In genomic region chr9:1536522-1537170, GRCh38 we compare ENCODE assay signal across 14 cellular contexts.
DNase-seq lines count a peak whose midpoint lies in the region; ATAC-seq lines count a peak whose summit lies in the region.
"Had no signal": no experiment of that assay in that cellular context is flagged by ENCODE, and none has a peak within 500 bp of the region (broad histone marks: within the 10 kb centered on the region; RNA-seq: fewer than 3 reads in every experiment).

No MANE protein-coding gene starts in this region.

- H3K23ac ChIP-seq in mesendoderm (ENCODE audit: low read length): no peak overlapping the region

- H3K4ac ChIP-seq in mesendoderm (ENCODE audit: low read depth, low read length): no peak overlapping the region

- H3K4me2 ChIP-seq in mesendoderm (ENCODE audit: low read length): no peak overlapping the region
- H3K4me2 ChIP-seq: SK-N-SH had no signal

- no peak overlapping the region for H2BK5ac ChIP-seq in mesendoderm (ENCODE audit: low read length)

- no CpG with 5 or more reads among the region's 5 CpGs for WGBS in mesendoderm (ENCODE audit: extremely low coverage, insufficient coverage, low lambda C conversion rate)

- peak; percentile 67 for ATAC-seq in GM18520 (IDR thresholded peaks at IDR 0.05; ENCODE audit: unreplicated experiment)
- peak; percentile 85 for ATAC-seq in GM21360 (IDR thresholded peaks at IDR 0.05; ENCODE audit: unreplicated experiment)
- ATAC-seq in HG02938 (IDR thresholded peaks at IDR 0.05; ENCODE audit: unreplicated experiment): peak; percentile 64
- ATAC-seq in HG03565 (IDR thresholded peaks at IDR 0.05; ENCODE audit: unreplicated experiment): peak; percentile 81

- no peaks in the 10 kb centered on the region for H3K27me3 ChIP-seq in mesendoderm (ENCODE audit: insufficient read depth, low read length, poor library complexity)

- H2BK120ac ChIP-seq in mesendoderm (ENCODE audit: low read depth, low read length): no peak overlapping the region

- no peak overlapping the region for H3K18ac ChIP-seq in mesendoderm (ENCODE audit: low read length)

- DNase-seq in SHP77 treated with DMSO at 0.1 percent for 48 hours (lab: John Stamatoyannopoulos, UW): no peak
- no peak for DNase-seq in NCI-H226
- no peak for DNase-seq in NCI-H748 (lab: John Stamatoyannopoulos, UW; ENCODE audit: unreplicated experiment)
- DNase-seq in mesendoderm: no peak
- DNase-seq: activated B cell treated with CpG ODN at 0.5 μM for 24 hours, C1 segment of cervical spinal cord, dermis blood vessel endothelial cell, KG1, NCI-H1694 treated with DMSO at 0.1 percent for 48 hours, SK-N-SH had no signal

- H2AK5ac ChIP-seq in mesendoderm (ENCODE audit: low read length): no peak overlapping the region

- no peak overlapping the region for H3K9ac ChIP-seq in mesendoderm (ENCODE audit: low read length)
- H3K9ac ChIP-seq: SK-N-SH had no signal

- H4K5ac ChIP-seq in mesendoderm (ENCODE audit: low read length): no peak overlapping the region

- H3K4me1 ChIP-seq in mesendoderm (ENCODE audit: control insufficient read depth, low read depth, low read length): no peaks in the 10 kb centered on the region

- no peak overlapping the region for H3K27ac ChIP-seq in mesendoderm (ENCODE audit: low read depth, low read length)

- no peaks in the 10 kb centered on the region for H3K79me1 ChIP-seq in mesendoderm (ENCODE audit: low read length)

- H2BK15ac ChIP-seq in mesendoderm (replicated peaks; ENCODE audit: low read depth): no peak overlapping the region

- H3K56ac ChIP-seq in mesendoderm (ENCODE audit: low read length): no peak overlapping the region

- no peaks in the 10 kb centered on the region for H3K36me3 ChIP-seq in mesendoderm (ENCODE audit: control insufficient read depth, insufficient read depth, low read length)

- no peak overlapping the region for H4K8ac ChIP-seq in mesendoderm (ENCODE audit: low read depth, low read length)

- no peaks in the 10 kb centered on the region for H3K79me2 ChIP-seq in mesendoderm (ENCODE audit: control insufficient read depth, insufficient read depth, low read length)

- no peak overlapping the region for H3K4me3 ChIP-seq in mesendoderm (ENCODE audit: low read length)
